ENCODE assay signal across 15 cellular contexts in genomic region chr15:67087507-67088172, GRCh38. TPM values are rescaled to one million over a fixed set of nuclear protein-coding genes. Genes with fewer than 3 reads are reported as not detected.
A peak's percentile ranks its signal among the peaks of the same experiment; 100 is the strongest.
DNase-seq lines count a peak whose midpoint lies in the region; ATAC-seq lines count a peak whose summit lies in the region.
"Had no signal": no experiment of that assay in that cellular context is flagged by ENCODE, and none has a peak within 500 bp of the region (broad histone marks: within the 10 kb centered on the region; RNA-seq: fewer than 3 reads in every experiment).

No MANE protein-coding gene starts in this region.

- no peak for DNase-seq in activated CD4-positive, alpha-beta T cell treated with anti-CD3 and anti-CD28 coated beads for 36 hours
- no peak for DNase-seq in activated CD4-positive, alpha-beta T cell treated with anti-CD3 and anti-CD28 coated beads for 1 hour
- DNase-seq in T-cell (no peak), immature natural killer cell (no peak), Right ventricle myocardium superior (no peak), DMS114 treated with DMSO at 0.1 percent for 48 hours (lab: John Stamatoyannopoulos, UW; ENCODE audit: unreplicated experiment) (no peak)
- DNase-seq in stimulated activated naive B cell treated with anti-CD40 and anti-IgM and Interleukin-4, amounts not matched to agents 10 μg/mL and 1 μg/mL and 100 μg/mL, for 72 hours: no peak
- DNase-seq: ACHN; activated CD4-positive, alpha-beta T cell treated with anti-CD3 and anti-CD28 coated beads for 48 hours; activated naive CD8-positive, alpha-beta T cell treated with anti-CD3 and anti-CD28 coated beads, Interleukin-2, amount 10 ng/mL, durations not matched to agents 7 days and 5 days; effector memory CD4-positive, alpha-beta T cell; GDM1; midbrain had no signal

- intact Hi-C loops in activated CD4-positive, alpha-beta T cell treated with anti-CD3 and anti-CD28 coated beads for 36 hours (cut with DNase I, micrococcal nuclease): loop anchor here (5.0 to 10.0 kb wide), 2 partner anchors 217 to 220 kb away; no protein-coding TSS in a partner anchor
- intact Hi-C loops in Right ventricle myocardium superior (cut with DNase I): no loop called here

- POLR2A ChIA-PET in activated CD4-positive, alpha-beta T cell treated with anti-CD3 and anti-CD28 coated beads for 36 hours (lab: Charles Lee): no interaction called here
- POLR2A ChIA-PET in T-cell (lab: Charles Lee): interaction anchor here (0.5 to 0.6 kb wide), 4 partner anchors 14 to 49 kb away, joined by 3 to 10 read pairs (median 4); no protein-coding TSS in a partner anchor

- CTCF ChIA-PET in activated CD4-positive, alpha-beta T cell treated with anti-CD3 and anti-CD28 coated beads for 36 hours (lab: Charles Lee): interaction anchor here (0.7 to 1.4 kb wide), 5 partner anchors 14 to 52 kb away, joined by 3 read pairs; no protein-coding TSS in a partner anchor
- CTCF ChIA-PET in T-cell (lab: Charles Lee): interaction anchor here in 1 of 2 donors (0.6 kb wide), 1 partner anchor 596 kb away, joined by 4 read pairs; no protein-coding TSS in a partner anchor

- H3K27ac Mint-ChIP-seq in activated CD4-positive, alpha-beta T cell treated with anti-CD3 and anti-CD28 coated beads for 36 hours: peak overlapping the region; percentile 55
- peak overlapping the region; percentile 71 to 80 for H3K27ac Mint-ChIP-seq in T-cell
- H3K27ac Mint-ChIP-seq in immature natural killer cell: peak overlapping the region; percentile 40 to 91 (median 82)
- peak overlapping the region; percentile 91 for H3K27ac Mint-ChIP-seq in stimulated activated naive B cell treated with anti-CD40 and anti-IgM and Interleukin-4, amounts not matched to agents 10 μg/mL and 1 μg/mL and 100 μg/mL, for 72 hours
- H3K27ac Mint-ChIP-seq: activated naive CD8-positive, alpha-beta T cell treated with anti-CD3 and anti-CD28 coated beads, Interleukin-2, amount 10 ng/mL, durations not matched to agents 7 days and 5 days had no signal

- H3K4me1 Mint-ChIP-seq in activated CD4-positive, alpha-beta T cell treated with anti-CD3 and anti-CD28 coated beads for 36 hours: peaks cover 96% of the 10 kb centered on the region
- H3K4me1 Mint-ChIP-seq in T-cell (peaks cover 84 to 99% (median 96%) of the 10 kb centered on the region in 3 donors), immature natural killer cell (peaks cover 99 to 100% of the 10 kb centered on the region in 2 donors)
- H3K4me1 Mint-ChIP-seq in stimulated activated naive B cell treated with anti-CD40 and anti-IgM and Interleukin-4, amounts not matched to agents 10 μg/mL and 1 μg/mL and 100 μg/mL, for 72 hours: peaks cover 0 to 87% of the 10 kb centered on the region in 2 donors

- peaks cover 14% of the 10 kb centered on the region for H3K36me3 Mint-ChIP-seq in activated CD4-positive, alpha-beta T cell treated with anti-CD3 and anti-CD28 coated beads for 36 hours (ENCODE audit: low read depth)
- H3K36me3 Mint-ChIP-seq in T-cell: peaks cover 6% of the 10 kb centered on the region
- H3K36me3 Mint-ChIP-seq in immature natural killer cell: peaks cover 0 to 7% (median 2%) of the 10 kb centered on the region in 3 donors
- H3K36me3 Mint-ChIP-seq in stimulated activated naive B cell treated with anti-CD40 and anti-IgM and Interleukin-4, amounts not matched to agents 10 μg/mL and 1 μg/mL and 100 μg/mL, for 72 hours: peaks cover 11 to 31% of the 10 kb centered on the region in 2 donors

- no peaks in the 10 kb centered on the region for H3K9me3 Mint-ChIP-seq in activated CD4-positive, alpha-beta T cell treated with anti-CD3 and anti-CD28 coated beads for 36 hours (ENCODE audit: low read depth)
- H3K9me3 Mint-ChIP-seq in T-cell (no peaks in the 10 kb centered on the region), immature natural killer cell (no peaks in the 10 kb centered on the region)
- H3K9me3 Mint-ChIP-seq in stimulated activated naive B cell treated with anti-CD40 and anti-IgM and Interleukin-4, amounts not matched to agents 10 μg/mL and 1 μg/mL and 100 μg/mL, for 72 hours: no peaks in the 10 kb centered on the region
- H3K9me3 Mint-ChIP-seq: activated naive CD8-positive, alpha-beta T cell treated with anti-CD3 and anti-CD28 coated beads, Interleukin-2, amount 10 ng/mL, durations not matched to agents 7 days and 5 days had no signal

- H3K4me3 Mint-ChIP-seq in activated CD4-positive, alpha-beta T cell treated with anti-CD3 and anti-CD28 coated beads for 36 hours: no peak overlapping the region
- peak overlapping the region in 2 of 3 donors; percentile 26 to 76 for H3K4me3 Mint-ChIP-seq in T-cell
- H3K4me3 Mint-ChIP-seq in immature natural killer cell: peak overlapping the region; percentile 38 to 93 (median 58)
- no peak overlapping the region for H3K4me3 Mint-ChIP-seq in stimulated activated naive B cell treated with anti-CD40 and anti-IgM and Interleukin-4, amounts not matched to agents 10 μg/mL and 1 μg/mL and 100 μg/mL, for 72 hours
- H3K4me3 Mint-ChIP-seq: activated naive CD8-positive, alpha-beta T cell treated with anti-CD3 and anti-CD28 coated beads, Interleukin-2, amount 10 ng/mL, durations not matched to agents 7 days and 5 days had no signal

- no peak for ATAC-seq in activated CD4-positive, alpha-beta T cell treated with anti-CD3 and anti-CD28 coated beads for 36 hours
- no peak for ATAC-seq in T-cell (replicated peaks in 1 of 4)
- no peak for ATAC-seq in stimulated activated naive B cell treated with anti-CD40 and anti-IgM and Interleukin-4, amounts not matched to agents 10 μg/mL and 1 μg/mL and 100 μg/mL, for 72 hours (replicated peaks)
- ATAC-seq in Right ventricle myocardium superior (ENCODE audit: poor library complexity): no peak
- no peak for ATAC-seq in GM18909 (IDR thresholded peaks at IDR 0.05; ENCODE audit: poor library complexity, unreplicated experiment)
- ATAC-seq: Right ventricle myocardium inferior had no signal

- no peaks in the 10 kb centered on the region for H3K27me3 Mint-ChIP-seq in activated CD4-positive, alpha-beta T cell treated with anti-CD3 and anti-CD28 coated beads for 36 hours
- H3K27me3 Mint-ChIP-seq in T-cell: no peaks in the 10 kb centered on the region
- peaks cover 12 to 39% (median 34%) of the 10 kb centered on the region in 3 donors for H3K27me3 Mint-ChIP-seq in immature natural killer cell (ENCODE audit: low read depth in 3 of 3)
- H3K27me3 Mint-ChIP-seq in stimulated activated naive B cell treated with anti-CD40 and anti-IgM and Interleukin-4, amounts not matched to agents 10 μg/mL and 1 μg/mL and 100 μg/mL, for 72 hours: no peaks in the 10 kb centered on the region

RNA-seq across cellular contexts. Expression of gene SMAD3, which starts 22.2 kb away (rescaled TPM):
- 10 to 100 TPM; 33.7 to 40.8 TPM for total RNA-seq in activated CD4-positive, alpha-beta T cell treated with anti-CD3 and anti-CD28 coated beads for 36 hours
- total RNA-seq in T-cell (100 to 1,000 TPM in 3 of 5 donors, 10 to 100 TPM in 2; 55.4 to 159 (median 110) TPM), Right ventricle myocardium superior (17.3 TPM)
- 10 to 100 TPM in 2 of 3 donors, 1 to 10 TPM in 1; 8.9 to 11.9 (median 10.0) TPM for polyA plus RNA-seq in immature natural killer cell

Comparison
In these comparisons a context has a peak if more than half of its experiments do, and no peak if none do; other contexts are left out.
1. H3K4me3 Mint-ChIP-seq: peak in T-cell (2 of 3) and immature natural killer cell (5 of 5); none in activated CD4-positive, alpha-beta T cell treated with anti-CD3 and anti-CD28 coated beads for 36 hours (single experiment) and stimulated activated naive B cell treated with anti-CD40 and anti-IgM and Interleukin-4, amounts not matched to agents 10 μg/mL and 1 μg/mL and 100 μg/mL, for 72 hours (0 of 2).
2. Peak in every context shown above with its lines, with median percentiles within 50 percentile points of each other: H3K27ac Mint-ChIP-seq.